Comparison of ENCODE assay signal across 8 cellular contexts in the genomic region with DNA sequence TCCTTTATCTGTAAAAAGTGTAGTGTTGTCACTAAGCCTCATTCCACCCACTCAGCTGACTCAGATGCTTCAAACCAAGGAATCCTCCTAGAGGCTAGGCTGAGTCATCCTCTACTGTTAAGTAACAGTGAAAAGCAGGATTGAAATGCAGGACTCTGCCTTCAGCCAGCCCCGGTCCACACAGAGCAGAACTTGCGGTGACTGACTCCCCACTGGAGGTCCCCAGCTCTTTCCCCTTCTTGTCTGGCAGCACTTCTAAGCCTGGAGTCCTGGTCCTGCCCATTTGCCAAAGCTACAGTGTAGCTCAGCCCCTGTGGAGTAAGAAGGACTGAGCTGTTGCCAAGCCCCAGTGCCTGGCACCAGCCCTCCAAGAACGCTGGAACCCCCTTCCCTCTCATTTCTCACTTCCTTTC. TPM values are rescaled to one million over a fixed set of nuclear protein-coding genes. Genes with fewer than 3 reads are reported as not detected.
A peak's percentile ranks its signal among the peaks of the same experiment; 100 is the strongest.
DNase-seq lines count a peak whose midpoint lies in the region; ATAC-seq and TF ChIP-seq lines count a peak whose summit lies in the region.

No MANE protein-coding gene starts in this region.

- H3K4me3 ChIP-seq in heart right ventricle (peak overlapping the region in 5 of 10 donors; percentile 45 to 59 (median 51)), H7 (ENCODE audit: insufficient read depth, low read depth, low read length) (no peak overlapping the region)

- peak overlapping the region in 3 of 10 donors; percentile 20 to 67 (median 47) for H3K27ac ChIP-seq in heart right ventricle

- H3K4me1 ChIP-seq in heart right ventricle, result peaks cover 0 to 61% (median 22%) of the 10 kb centered on the region in 9 donors

- H3K4me1 Mint-ChIP-seq in activated T-helper 1 cell treated with anti-CD3 and anti-CD28 coated beads, Interleukin-12 subunit alpha, Interleukin-12 subunit beta, Interleukin-2, Interleukin-4 antibody, amounts not matched to agents 30 ng/mL and 10 ng/mL and 1 ng/mL, durations not matched to agents 14 hours and 24 hours and 36 hours (ENCODE audit: low read depth), result peaks cover 37% of the 10 kb centered on the region

- no peak overlapping the region for H3K4me3 Mint-ChIP-seq in activated T-helper 1 cell treated with anti-CD3 and anti-CD28 coated beads, Interleukin-12 subunit alpha, Interleukin-12 subunit beta, Interleukin-2, Interleukin-4 antibody, amounts not matched to agents 30 ng/mL and 10 ng/mL and 1 ng/mL, durations not matched to agents 14 hours and 24 hours and 36 hours

- WGBS in heart right ventricle, 2 donors, result 43 to 46% methylated on average over 3 of the region's 3 CpGs

- H3K27ac Mint-ChIP-seq in activated T-helper 1 cell treated with anti-CD3 and anti-CD28 coated beads, Interleukin-12 subunit alpha, Interleukin-12 subunit beta, Interleukin-2, Interleukin-4 antibody, amounts not matched to agents 30 ng/mL and 10 ng/mL and 1 ng/mL, durations not matched to agents 14 hours and 24 hours and 36 hours, result peak overlapping the region; percentile 10

- no peaks in the 10 kb centered on the region for H3K27me3 ChIP-seq in heart right ventricle
- H3K27me3 ChIP-seq in H7 (ENCODE audit: control insufficient read depth, insufficient read depth, low read length), result peaks cover 5% of the 10 kb centered on the region

- DNase-seq in activated naive CD4-positive, alpha-beta T cell treated with Interleukin-2 at 50 U/mL for 16 hours, result peak; percentile 46
- DNase-seq in activated naive CD4-positive, alpha-beta T cell (lab: John Stamatoyannopoulos, UW), result no peak
- no peak for DNase-seq in activated T-helper 1 cell treated with anti-CD3 and anti-CD28 coated beads, Interleukin-12 subunit alpha, Interleukin-12 subunit beta, Interleukin-2, Interleukin-4 antibody, amounts not matched to agents 30 ng/mL and 10 ng/mL and 1 ng/mL, durations not matched to agents 14 hours and 24 hours and 36 hours (ENCODE audit: low spot score)
- DNase-seq in heart right ventricle (no peak), NCI-H526 treated with DMSO at 0.1 percent for 48 hours (lab: John Stamatoyannopoulos, UW) (no peak), H7 (no peak)
- DNase-seq in stimulated activated CD4-positive, alpha-beta T cell treated with anti-CD3 and anti-CD28 coated beads, Interleukin-15, amount 100 ng/mL, for 48 hours (ENCODE audit: low read depth in 2 of 2), result peak; percentile 26 to 51
- no peak for DNase-seq in activated effector memory CD4-positive, alpha-beta T cell treated with Interleukin-2 at 50 U/mL for 16 hours

- no peak for TF ChIP-seq CTCF in heart right ventricle (IDR thresholded peaks at IDR 0.05)

- H3K36me3 ChIP-seq in heart right ventricle, result no peaks in the 10 kb centered on the region
- H3K36me3 ChIP-seq in H7 (replicated peaks; ENCODE audit: control insufficient read depth, insufficient read depth, low read length), result no peaks in the 10 kb centered on the region

- peak in 7 of 8 donors; percentile 32 to 79 (median 66) for ATAC-seq in heart right ventricle

- intact Hi-C loops in activated T-helper 1 cell treated with anti-CD3 and anti-CD28 coated beads, Interleukin-12 subunit alpha, Interleukin-12 subunit beta, Interleukin-2, Interleukin-4 antibody, amounts not matched to agents 30 ng/mL and 10 ng/mL and 1 ng/mL, durations not matched to agents 14 hours and 24 hours and 36 hours (cut with micrococcal nuclease), result loop anchor here (5.0 kb wide), 1 partner anchor 51 kb away; a partner anchor contains a TSS
- intact Hi-C loops in heart right ventricle (cut with DNase I), result no loop called here

- H3K36me3 Mint-ChIP-seq in activated T-helper 1 cell treated with anti-CD3 and anti-CD28 coated beads, Interleukin-12 subunit alpha, Interleukin-12 subunit beta, Interleukin-2, Interleukin-4 antibody, amounts not matched to agents 30 ng/mL and 10 ng/mL and 1 ng/mL, durations not matched to agents 14 hours and 24 hours and 36 hours (ENCODE audit: low read depth), result no peaks in the 10 kb centered on the region

- H3K27me3 Mint-ChIP-seq in activated T-helper 1 cell treated with anti-CD3 and anti-CD28 coated beads, Interleukin-12 subunit alpha, Interleukin-12 subunit beta, Interleukin-2, Interleukin-4 antibody, amounts not matched to agents 30 ng/mL and 10 ng/mL and 1 ng/mL, durations not matched to agents 14 hours and 24 hours and 36 hours (ENCODE audit: insufficient read depth), result peaks cover 2% of the 10 kb centered on the region

- no peaks in the 10 kb centered on the region for H3K9me3 ChIP-seq in heart right ventricle

- H3K9me3 Mint-ChIP-seq in activated T-helper 1 cell treated with anti-CD3 and anti-CD28 coated beads, Interleukin-12 subunit alpha, Interleukin-12 subunit beta, Interleukin-2, Interleukin-4 antibody, amounts not matched to agents 30 ng/mL and 10 ng/mL and 1 ng/mL, durations not matched to agents 14 hours and 24 hours and 36 hours, result no peaks in the 10 kb centered on the region

RNA-seq across cellular contexts. Expression of a gene that starts 1.7 kb away (rescaled TPM):
- total RNA-seq in activated T-helper 1 cell treated with anti-CD3 and anti-CD28 coated beads, Interleukin-12 subunit alpha, Interleukin-12 subunit beta, Interleukin-2, Interleukin-4 antibody, amounts not matched to agents 30 ng/mL and 10 ng/mL and 1 ng/mL, durations not matched to agents 14 hours and 24 hours and 36 hours, result not detected in 2 replicates
- total RNA-seq in heart right ventricle, result 1 to 10 TPM in 8 of 10 donors, under 1 TPM in 2; 0.49 to 4.0 (median 1.4) TPM
- 1 to 10 TPM in 1 of 2 donors, under 1 TPM in 1; 0.74 to 1.1 TPM for polyA plus RNA-seq in heart right ventricle
- total RNA-seq in H7 (2014; rRNA removed; shearing (Covaris generic)), result not detected in 2 replicates

RNA-seq across cellular contexts. Expression of a gene that starts 22.2 kb away (rescaled TPM):
- total RNA-seq in activated T-helper 1 cell treated with anti-CD3 and anti-CD28 coated beads, Interleukin-12 subunit alpha, Interleukin-12 subunit beta, Interleukin-2, Interleukin-4 antibody, amounts not matched to agents 30 ng/mL and 10 ng/mL and 1 ng/mL, durations not matched to agents 14 hours and 24 hours and 36 hours, result not detected in 2 replicates
- not detected for total RNA-seq in heart right ventricle
- polyA plus RNA-seq in heart right ventricle, result under 1 TPM in 1 of 2 donors, not detected in 1; 0.01 TPM
- not detected in 2 replicates for total RNA-seq in H7 (2014; rRNA removed; shearing (Covaris generic))

RNA-seq across cellular contexts. Expression of a gene that starts 51.5 kb away (rescaled TPM):
- not detected in 2 replicates for total RNA-seq in activated T-helper 1 cell treated with anti-CD3 and anti-CD28 coated beads, Interleukin-12 subunit alpha, Interleukin-12 subunit beta, Interleukin-2, Interleukin-4 antibody, amounts not matched to agents 30 ng/mL and 10 ng/mL and 1 ng/mL, durations not matched to agents 14 hours and 24 hours and 36 hours
- total RNA-seq in heart right ventricle, result 1 to 10 TPM in 1 of 10 donors, not detected in 9; 1.2 TPM
- polyA plus RNA-seq in heart right ventricle, result under 1 TPM in 1 of 2 donors, not detected in 1; 0.22 TPM
- total RNA-seq in H7 (2014; rRNA removed; shearing (Covaris generic)), result not detected in 2 replicates

RNA-seq across cellular contexts. Expression of a gene that starts 58.2 kb away (rescaled TPM):
- not detected in 2 replicates for total RNA-seq in activated T-helper 1 cell treated with anti-CD3 and anti-CD28 coated beads, Interleukin-12 subunit alpha, Interleukin-12 subunit beta, Interleukin-2, Interleukin-4 antibody, amounts not matched to agents 30 ng/mL and 10 ng/mL and 1 ng/mL, durations not matched to agents 14 hours and 24 hours and 36 hours
- total RNA-seq in heart right ventricle, result 10 to 100 TPM in 8 of 10 donors, 1 to 10 TPM in 2; 8.4 to 41.1 (median 14.4) TPM
- polyA plus RNA-seq in heart right ventricle, result 10 to 100 TPM in 1 of 2 donors, 1 to 10 TPM in 1; 3.3 to 10.7 TPM
- total RNA-seq in H7 (2014; rRNA removed; shearing (Covaris generic)), result not detected in 2 replicates

Comparison
In these comparisons a context has a peak if more than half of its experiments do, and no peak if none do; other contexts are left out.
1. DNase-seq: peak in activated naive CD4-positive, alpha-beta T cell treated with Interleukin-2 at 50 U/mL for 16 hours (single experiment) and stimulated activated CD4-positive, alpha-beta T cell treated with anti-CD3 and anti-CD28 coated beads, Interleukin-15, amount 100 ng/mL, for 48 hours (2 of 2); none in activated naive CD4-positive, alpha-beta T cell (0 of 4), activated T-helper 1 cell treated with anti-CD3 and anti-CD28 coated beads, Interleukin-12 subunit alpha, Interleukin-12 subunit beta, Interleukin-2, Interleukin-4 antibody, amounts not matched to agents 30 ng/mL and 10 ng/mL and 1 ng/mL, durations not matched to agents 14 hours and 24 hours and 36 hours (single experiment), heart right ventricle (0 of 2), activated effector memory CD4-positive, alpha-beta T cell treated with Interleukin-2 at 50 U/mL for 16 hours (single experiment), NCI-H526 treated with DMSO at 0.1 percent for 48 hours (single experiment) and H7 (single experiment).